Comparison of ENCODE assay signal across 12 cellular contexts in the genomic region with DNA sequence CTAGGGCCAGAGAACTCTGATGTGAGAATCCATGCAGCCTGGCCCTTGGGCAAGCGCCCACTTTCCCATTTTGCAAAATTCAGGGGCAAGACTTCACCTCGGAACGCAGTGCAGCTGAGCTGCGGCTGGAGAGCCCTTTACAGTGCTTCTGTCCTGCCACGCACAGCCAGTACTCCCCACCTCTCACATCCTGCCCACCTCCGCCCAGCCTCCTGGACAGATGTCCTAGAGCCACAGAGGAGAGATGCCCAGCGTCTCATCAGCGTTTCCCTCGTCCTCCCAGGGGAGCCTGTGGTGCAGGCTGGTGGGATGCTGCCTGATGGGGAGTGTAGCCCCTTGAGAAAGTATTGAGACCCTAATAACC. TPM values are rescaled to one million over a fixed set of nuclear protein-coding genes. Genes with fewer than 3 reads are reported as not detected.
A peak's percentile ranks its signal among the peaks of the same experiment; 100 is the strongest.
DNase-seq lines count a peak whose midpoint lies in the region; TF ChIP-seq lines count a peak whose summit lies in the region.
"Had no signal": no experiment of that assay in that cellular context is flagged by ENCODE, and none has a peak within 500 bp of the region (broad histone marks: within the 10 kb centered on the region; RNA-seq: fewer than 3 reads in every experiment).

No MANE protein-coding gene starts in this region.

- H3K9ac ChIP-seq in SK-N-MC (ENCODE audit: insufficient read length), result no peak overlapping the region

- H3K27ac ChIP-seq in SK-N-MC (peak overlapping the region; percentile 6; the same call in 1 of the 2 replicates), left ventricle myocardium inferior (replicated peaks) (no peak overlapping the region)
- H3K27ac ChIP-seq: ovary had no signal

- peaks cover 27% of the 10 kb centered on the region; the same call in 1 of the 2 replicates for H3K36me3 ChIP-seq in SK-N-MC (ENCODE audit: insufficient read depth, low read length)
- no peaks in the 10 kb centered on the region for H3K36me3 ChIP-seq in left ventricle myocardium inferior
- H3K36me3 ChIP-seq: ovary had no signal

- H3K4me3 ChIP-seq in SK-N-MC (no peak overlapping the region), left ventricle myocardium inferior (no peak overlapping the region)
- H3K4me3 ChIP-seq: ovary had no signal

- no peak for TF ChIP-seq CTCF in chondrocyte (IDR thresholded peaks at IDR 0.05)
- no peak for TF ChIP-seq CTCF in glutamatergic neuron (IDR thresholded peaks at IDR 0.05; ENCODE audit: partially characterized antibody, unreplicated experiment)
- TF ChIP-seq CTCF in left ventricle myocardium inferior (IDR thresholded peaks at IDR 0.05; ENCODE audit: borderline replicate concordance), result no peak

- H3K4me3 Mint-ChIP-seq in chondrocyte (ENCODE audit: unreplicated experiment) (no peak overlapping the region), glutamatergic neuron (ENCODE audit: unreplicated experiment) (no peak overlapping the region)
- H3K4me3 Mint-ChIP-seq in stimulated activated naive CD8-positive, alpha-beta T cell treated with anti-CD3 and anti-CD28 coated beads, Interleukin-15, Interleukin-2, amounts not matched to agents 100 ng/mL and 50 ng/mL, for 24 hours, result peak overlapping the region; percentile 49

- H3K4me1 Mint-ChIP-seq in chondrocyte (ENCODE audit: low read depth) (no peaks in the 10 kb centered on the region), glutamatergic neuron (ENCODE audit: low read depth, unreplicated experiment) (peaks cover 21% of the 10 kb centered on the region)
- H3K4me1 Mint-ChIP-seq in stimulated activated naive CD8-positive, alpha-beta T cell treated with anti-CD3 and anti-CD28 coated beads, Interleukin-15, Interleukin-2, amounts not matched to agents 100 ng/mL and 50 ng/mL, for 24 hours (ENCODE audit: low read depth), result peaks cover 57% of the 10 kb centered on the region

- peaks cover 85% of the 10 kb centered on the region for H3K27me3 ChIP-seq in left ventricle myocardium inferior (ENCODE audit: low read depth)
- H3K27me3 ChIP-seq: ovary had no signal

- H3K27ac Mint-ChIP-seq in chondrocyte (ENCODE audit: unreplicated experiment), result no peak overlapping the region
- H3K27ac Mint-ChIP-seq in stimulated activated naive CD8-positive, alpha-beta T cell treated with anti-CD3 and anti-CD28 coated beads, Interleukin-15, Interleukin-2, amounts not matched to agents 100 ng/mL and 50 ng/mL, for 24 hours, result peak overlapping the region; percentile 75
- H3K27ac Mint-ChIP-seq in glutamatergic neuron (ENCODE audit: unreplicated experiment), result no peak overlapping the region

- no peaks in the 10 kb centered on the region for H3K9me3 Mint-ChIP-seq in chondrocyte (ENCODE audit: low read depth)
- no peaks in the 10 kb centered on the region for H3K9me3 Mint-ChIP-seq in stimulated activated naive CD8-positive, alpha-beta T cell treated with anti-CD3 and anti-CD28 coated beads, Interleukin-15, Interleukin-2, amounts not matched to agents 100 ng/mL and 50 ng/mL, for 24 hours
- peaks cover 5% of the 10 kb centered on the region for H3K9me3 Mint-ChIP-seq in glutamatergic neuron (ENCODE audit: unreplicated experiment)

- peak; percentile 3 for DNase-seq in activated naive CD4-positive, alpha-beta T cell treated with Interleukin-2 at 50 U/mL for 16 hours
- no peak for DNase-seq in activated naive CD4-positive, alpha-beta T cell (lab: John Stamatoyannopoulos, UW)
- DNase-seq in SK-N-MC (ENCODE audit: low read depth, low spot score), result no peak
- peak; percentile 79 for DNase-seq in chondrocyte (ENCODE audit: low spot score)
- DNase-seq in glutamatergic neuron, result no peak
- no peak for DNase-seq in left ventricle myocardium inferior
- DNase-seq in NCI-H446 (lab: John Stamatoyannopoulos, UW), result no peak
- DNase-seq: GOT3, NCI-H2107, ovary had no signal

- H3K36me3 Mint-ChIP-seq in chondrocyte (ENCODE audit: low read depth), result no peaks in the 10 kb centered on the region
- H3K36me3 Mint-ChIP-seq in stimulated activated naive CD8-positive, alpha-beta T cell treated with anti-CD3 and anti-CD28 coated beads, Interleukin-15, Interleukin-2, amounts not matched to agents 100 ng/mL and 50 ng/mL, for 24 hours (ENCODE audit: low read depth), result peaks cover 42% of the 10 kb centered on the region
- no peaks in the 10 kb centered on the region for H3K36me3 Mint-ChIP-seq in glutamatergic neuron (ENCODE audit: unreplicated experiment)

- H3K9me3 ChIP-seq in SK-N-MC (ENCODE audit: low read depth, low read length), result no peaks in the 10 kb centered on the region
- no peaks in the 10 kb centered on the region for H3K9me3 ChIP-seq in left ventricle myocardium inferior (replicated peaks)
- H3K9me3 ChIP-seq: ovary had no signal

- intact Hi-C loops in left ventricle myocardium inferior (cut with micrococcal nuclease), result no loop called here

- H3K27me3 Mint-ChIP-seq in chondrocyte (ENCODE audit: low read depth) (peaks cover 12% of the 10 kb centered on the region), glutamatergic neuron (ENCODE audit: unreplicated experiment) (peaks cover 4% of the 10 kb centered on the region)
- H3K27me3 Mint-ChIP-seq in stimulated activated naive CD8-positive, alpha-beta T cell treated with anti-CD3 and anti-CD28 coated beads, Interleukin-15, Interleukin-2, amounts not matched to agents 100 ng/mL and 50 ng/mL, for 24 hours, result no peaks in the 10 kb centered on the region

- H3K4me1 ChIP-seq in left ventricle myocardium inferior, result no peaks in the 10 kb centered on the region

RNA-seq across cellular contexts. Expression of gene RUNX3, which starts 29.6 kb away (rescaled TPM):
- total RNA-seq in chondrocyte (1.8 to 2.9 TPM in 2 of 3 replicates, not detected in the other), glutamatergic neuron (ENCODE audit: unreplicated experiment) (0.15 TPM), left ventricle myocardium inferior (0.52 TPM)
- total RNA-seq: lung microvascular endothelial cell had no signal

Comparison
In these comparisons a context has a peak if more than half of its experiments do, and no peak if none do; other contexts are left out.
1. DNase-seq: peak in activated naive CD4-positive, alpha-beta T cell treated with Interleukin-2 at 50 U/mL for 16 hours (single experiment) and chondrocyte (single experiment); none in activated naive CD4-positive, alpha-beta T cell (0 of 4), SK-N-MC (single experiment), glutamatergic neuron (single experiment), left ventricle myocardium inferior (single experiment) and NCI-H446 (0 of 2).